26 cellular contexts compared by ENCODE assay signal in the genomic region with DNA sequence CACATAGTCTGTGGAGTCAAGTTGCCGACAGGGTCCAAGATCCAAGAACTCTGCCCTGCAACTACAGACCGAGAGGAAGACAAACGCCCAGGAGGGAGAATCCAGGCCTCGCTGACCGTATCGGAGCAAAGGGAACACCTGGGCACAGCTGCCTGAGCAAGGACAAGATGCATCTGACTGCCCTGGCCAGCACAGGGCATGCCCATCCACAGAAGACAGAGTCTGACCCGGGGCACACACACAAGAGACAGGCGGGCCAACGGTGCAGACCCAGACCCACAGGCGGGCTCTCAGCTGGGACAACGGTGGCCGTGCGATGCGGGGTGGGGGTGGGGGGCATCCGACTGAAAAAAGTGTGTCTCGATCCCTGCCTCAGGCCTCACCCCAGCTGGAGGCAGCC. TPM values are rescaled to one million over a fixed set of nuclear protein-coding genes. Genes with fewer than 3 reads are reported as not detected.
DNase-seq lines count a peak whose midpoint lies in the region; ATAC-seq and TF ChIP-seq lines count a peak whose summit lies in the region.
"Had no signal": no experiment of that assay in that cellular context is flagged by ENCODE, and none has a peak within 500 bp of the region (broad histone marks: within the 10 kb centered on the region; RNA-seq: fewer than 3 reads in every experiment).

No MANE protein-coding gene starts in this region.

- H2BK120ac ChIP-seq in IMR-90 (ENCODE audit: low read depth, low read length) = no peak overlapping the region

- H4K5ac ChIP-seq in IMR-90 (ENCODE audit: low read depth, low read length) = no peak overlapping the region

- H4K20me1 ChIP-seq in IMR-90 (ENCODE audit: insufficient read depth, low read length) (no peaks in the 10 kb centered on the region; the same call in 1 of the 2 replicates), osteoblast (ENCODE audit: insufficient read depth, low read length) (peaks cover 7% of the 10 kb centered on the region)

- H3K4me3 Mint-ChIP-seq in MCF 10A (ENCODE audit: unreplicated experiment) = no peak overlapping the region
- H3K4me3 Mint-ChIP-seq: HFFc6 had no signal

- H3K9ac ChIP-seq in IMR-90 (ENCODE audit: low read depth, low read length) = no peak overlapping the region
- H3K9ac ChIP-seq: GM23248 had no signal

- CTCF ChIA-PET in IMR-90 (lab: Yijun Ruan, JAX) (no interaction called here), MCF 10A (lab: Yijun Ruan, JAX) (no interaction called here)

- no peak overlapping the region for H2BK20ac ChIP-seq in IMR-90 (ENCODE audit: low read depth, low read length)

- H2BK15ac ChIP-seq in IMR-90 (ENCODE audit: low read depth, low read length) = no peak overlapping the region

- no peak overlapping the region for H3K4me3 ChIP-seq in IMR-90 (ENCODE audit: insufficient read depth, low read depth, low read length)
- H3K4me3 ChIP-seq in dorsolateral prefrontal cortex = no peak overlapping the region
- no peak overlapping the region for H3K4me3 ChIP-seq in osteoblast (ENCODE audit: insufficient read depth, low read length)
- H3K4me3 ChIP-seq: GM23248, HAP-1, K562, SJCRH30 had no signal

- ATAC-seq in IMR-90 (ENCODE audit: low read depth) = no peak
- ATAC-seq: HepG2, K562, PC-3, Right ventricle myocardium inferior had no signal

- no peak for TF ChIP-seq POLR2A in IMR-90 (IDR thresholded peaks at IDR 0.05; ENCODE audit: low read depth, low read length)

- dilution Hi-C loops in IMR-90 (cut with HindIII; ENCODE audit: low sequenced_read_pairs, unreplicated experiment) = no loop called here

- no peak overlapping the region for H3K14ac ChIP-seq in IMR-90 (replicated peaks; ENCODE audit: low read depth, low read length)

- H3K36me3 Mint-ChIP-seq in MCF 10A (ENCODE audit: insufficient read depth, unreplicated experiment) = peaks cover 25% of the 10 kb centered on the region

- H3K27ac ChIP-seq in IMR-90 (ENCODE audit: insufficient read depth, low read length) (no peak overlapping the region), dorsolateral prefrontal cortex (peak overlapping the region in 56 of 59 donors; percentile 1 to 98 (median 94)), osteoblast (ENCODE audit: low read depth, low read length) (no peak overlapping the region)
- H3K27ac ChIP-seq: GM23248, SJCRH30 had no signal

- H3K36me3 ChIP-seq in IMR-90 (ENCODE audit: control insufficient read depth, insufficient read depth, low read length) = no peaks in the 10 kb centered on the region; the same call in 1 of the 2 replicates
- no peaks in the 10 kb centered on the region for H3K36me3 ChIP-seq in osteoblast (ENCODE audit: insufficient read depth, low read length)
- H3K36me3 ChIP-seq: HAP-1, SJCRH30 had no signal

- peaks cover 2% of the 10 kb centered on the region for H3K79me2 ChIP-seq in osteoblast (ENCODE audit: insufficient read depth, low read length)

- H3K18ac ChIP-seq in IMR-90 (ENCODE audit: low read depth, low read length) = no peak overlapping the region

- peaks cover 9% of the 10 kb centered on the region for H3K9me3 Mint-ChIP-seq in MCF 10A (ENCODE audit: unreplicated experiment)

- no peaks in the 10 kb centered on the region; the same call in 1 of the 2 replicates for H3K27me3 ChIP-seq in IMR-90 (ENCODE audit: control insufficient read depth, insufficient read depth, low read length)
- no peaks in the 10 kb centered on the region for H3K27me3 ChIP-seq in dorsolateral prefrontal cortex
- H3K27me3 ChIP-seq in osteoblast (ENCODE audit: insufficient read depth, low read length) = no peaks in the 10 kb centered on the region
- H3K27me3 ChIP-seq: SJCRH30 had no signal

- peak overlapping the region; percentile 6 for H2AFZ ChIP-seq in IMR-90 (replicated peaks; ENCODE audit: low read length, poor library complexity)
- no peak overlapping the region for H2AFZ ChIP-seq in osteoblast (ENCODE audit: low read length)
- H2AFZ ChIP-seq: GM23248 had no signal

- no peak overlapping the region for H2AK9ac ChIP-seq in IMR-90 (replicated peaks; ENCODE audit: low read depth, low read length, poor library complexity)

- TF ChIP-seq CTCF in IMR-90 (conservative IDR thresholded peaks at IDR 0.05; ENCODE audit: low read depth, low read length) = no peak
- no peak for TF ChIP-seq CTCF in dorsolateral prefrontal cortex (IDR thresholded peaks at IDR 0.05 in 54 of 56, conservative IDR thresholded peaks at IDR 0.05 in 2 of 56; ENCODE audit: low read depth in 1 of 56, partially characterized antibody in 56 of 56)
- TF ChIP-seq CTCF in osteoblast (IDR thresholded peaks at IDR 0.05; ENCODE audit: extremely low read depth, low read depth, low read length) = no peak
- TF ChIP-seq CTCF in MCF 10A (IDR thresholded peaks at IDR 0.05; ENCODE audit: unreplicated experiment) = no peak

- H4K8ac ChIP-seq in IMR-90 (ENCODE audit: low read depth in 2 of 2, low read length in 2 of 2) = no peak overlapping the region

- H4K91ac ChIP-seq in IMR-90 (ENCODE audit: insufficient read depth, low read depth, low read length) = no peak overlapping the region

- DNase-seq in IMR-90 = no peak
- DNase-seq in dorsolateral prefrontal cortex = no peak
- peak; percentile 44 for DNase-seq in osteoblast (ENCODE audit: insufficient read length, low spot score, missing footprints)
- DNase-seq in NCI-H128 (lab: John Stamatoyannopoulos, UW; ENCODE audit: unreplicated experiment) = no peak
- DNase-seq in NCI-H524 (lab: John Stamatoyannopoulos, UW) = no peak
- no peak for DNase-seq in MCF 10A (ENCODE audit: unreplicated experiment)
- DNase-seq in SK-N-DZ (ENCODE audit: low spot score) = no peak
- DNase-seq: GM23248; HFFc6; Kasumi-1; MV-4-11; NCI-H1105; NCI-H146; NCI-H1930; NCI-H2107; NCI-H524 treated with DMSO at 0.1 percent for 48 hours; NCI-H82; NK-92 treated with Interleukin-12 subunit alpha and Interleukin-12 subunit beta, amount 100 ng/mL, for 24 hours; PC-3; SJCRH30 had no signal

- H2BK5ac ChIP-seq in IMR-90 (ENCODE audit: low read depth, low read length, poor library complexity, severe bottlenecking) = no peak overlapping the region

- 72% methylated on average over 4 of the region's 16 CpGs; no CpG with 5 or more reads in 1 of the 2 experiments for WGBS in IMR-90 (ENCODE audit: extremely low coverage in 2 of 2, insufficient read length in 1 of 2), 2 experiments

- no peaks in the 10 kb centered on the region for H3K27me3 Mint-ChIP-seq in MCF 10A (ENCODE audit: insufficient read depth, unreplicated experiment)

- no peak overlapping the region for H3K4ac ChIP-seq in IMR-90 (ENCODE audit: low read depth, low read length)

- intact Hi-C loops in IMR-90 (cut with micrococcal nuclease) (no loop called here), dorsolateral prefrontal cortex (cut with DNase I) (loop anchor here in 1 of 2 donors (1.0 kb wide), 1 partner anchor 56 kb away; no protein-coding TSS in a partner anchor), MCF 10A (cut with micrococcal nuclease) (no loop called here)

- H3K56ac ChIP-seq in IMR-90 (ENCODE audit: extremely low read depth, insufficient read depth, low read length) = no peak overlapping the region

- H3K4me1 ChIP-seq in IMR-90 (ENCODE audit: control insufficient read depth, insufficient read depth, low read length) (peaks cover 2% of the 10 kb centered on the region; the same call in 1 of the 2 replicates), osteoblast (ENCODE audit: insufficient read depth, low read length) (peaks cover 1% of the 10 kb centered on the region)

- H3K27ac Mint-ChIP-seq in MCF 10A (ENCODE audit: low read depth, unreplicated experiment) = no peak overlapping the region
- H3K27ac Mint-ChIP-seq: HFFc6 had no signal

- H3K9me3 ChIP-seq in IMR-90 (ENCODE audit: control insufficient read depth, insufficient read depth, low read length) = peaks cover 2% of the 10 kb centered on the region
- H3K9me3 ChIP-seq in osteoblast (ENCODE audit: low read depth, low read length) = no peaks in the 10 kb centered on the region

- peaks cover 0 to 7% of the 10 kb centered on the region in 2 experiments; a peak in 2 of 4 replicates for H3K79me1 ChIP-seq in IMR-90 (ENCODE audit: low read depth in 1 of 2, low read length in 2 of 2)

- TF ChIP-seq RAD21 in IMR-90 (IDR thresholded peaks at IDR 0.05; ENCODE audit: low read length) = no peak

- no peak overlapping the region for H3K23ac ChIP-seq in IMR-90 (ENCODE audit: low read depth, low read length)

- in situ Hi-C loops in IMR-90 (cut with MboI; ENCODE audit: low sequenced_read_pairs) = no loop called here

- H2AK5ac ChIP-seq in IMR-90 (ENCODE audit: low read depth, low read length) = no peak overlapping the region

- H3K4me2 ChIP-seq in IMR-90 (ENCODE audit: low read depth, low read length) = no peak overlapping the region
- H3K4me2 ChIP-seq in osteoblast (ENCODE audit: insufficient read depth, low read length) = no peak overlapping the region

- POLR2A ChIA-PET in IMR-90 (lab: Charles Lee; ENCODE audit: unreplicated experiment) (no interaction called here), MCF 10A (lab: Yijun Ruan, JAX) (interaction anchor here (0.6 kb wide), 1 partner anchor 179 kb away, joined by 4 read pairs; no protein-coding TSS in a partner anchor)

- no TSS peak for BruUV-seq in IMR-90 (replicated peaks; lab: Mats Ljungman, UMichigan)
- no TSS peak for BruUV-seq in MCF 10A (replicated peaks; lab: Mats Ljungman, UMichigan)

- peaks cover 2% of the 10 kb centered on the region for H3K4me1 Mint-ChIP-seq in MCF 10A (ENCODE audit: insufficient read depth, unreplicated experiment)

- H3K9me1 ChIP-seq in IMR-90 (ENCODE audit: insufficient read depth, low read length) = no peaks in the 10 kb centered on the region

RNA-seq across cellular contexts. Expression of a gene that starts 6.2 kb away (rescaled TPM):
- total RNA-seq in IMR-90 (2012; rRNA removed) (10.8 and 14.9 TPM in 2 replicates), dorsolateral prefrontal cortex (100 to 1,000 TPM in 68 of 120 experiments, 10 to 100 TPM in 52; 61.9 to 320 (median 103) TPM), osteoblast (8.3 and 9.1 TPM in 2 replicates), MCF 10A (2022) (5.9 and 6.3 TPM in 2 replicates)
- polyA plus RNA-seq in IMR-90 (2012; rRNA removed) = 20.0 and 26.1 TPM in 2 replicates
- 22.2 and 40.3 TPM in 2 replicates for polyA plus RNA-seq in IMR-90 (2012; cell fraction: cytosol; rRNA removed)
- polyA plus RNA-seq in IMR-90 (2012; cell fraction: nucleus; rRNA removed; ENCODE audit: low replicate concordance) = 16.9 and 51.7 TPM in 2 replicates
- polyA plus RNA-seq in SK-N-DZ (2014; cell fraction: cytosol; rRNA removed) = 27.1 and 27.9 TPM in 2 replicates
- 28.9 and 34.3 TPM in 2 replicates for polyA plus RNA-seq in SK-N-DZ (2014; cell fraction: nucleus; rRNA removed)

RNA-seq across cellular contexts. Expression of a gene that starts 24.2 kb away (rescaled TPM):
- 18.6 and 20.6 TPM in 2 replicates for total RNA-seq in IMR-90 (2012; rRNA removed)
- polyA plus RNA-seq in IMR-90 (2012; rRNA removed) = 20.3 and 21.4 TPM in 2 replicates
- polyA plus RNA-seq in IMR-90 (2012; cell fraction: cytosol; rRNA removed) = 15.3 and 16.8 TPM in 2 replicates
- 19.8 and 23.1 TPM in 2 replicates for polyA plus RNA-seq in IMR-90 (2012; cell fraction: nucleus; rRNA removed; ENCODE audit: low replicate concordance)
- total RNA-seq in dorsolateral prefrontal cortex = 10 to 100 TPM; 32.3 to 70.7 (median 49.0) TPM
- 10.1 and 13.8 TPM in 2 replicates for total RNA-seq in osteoblast
- 21.5 and 24.4 TPM in 2 replicates for total RNA-seq in MCF 10A (2022)
- 28.2 and 31.7 TPM in 2 replicates for polyA plus RNA-seq in SK-N-DZ (2014; cell fraction: cytosol; rRNA removed)
- polyA plus RNA-seq in SK-N-DZ (2014; cell fraction: nucleus; rRNA removed) = 31.0 and 45.5 TPM in 2 replicates

RNA-seq across cellular contexts. Expression of a gene that starts 43.1 kb away (rescaled TPM):
- total RNA-seq in IMR-90 (2012; rRNA removed) = 0.83 and 0.90 TPM in 2 replicates
- 2.0 and 2.9 TPM in 2 replicates for polyA plus RNA-seq in IMR-90 (2012; rRNA removed)
- polyA plus RNA-seq in IMR-90 (2012; cell fraction: cytosol; rRNA removed) = 3.7 and 4.9 TPM in 2 replicates
- 8.8 and 25.0 TPM in 2 replicates for polyA plus RNA-seq in IMR-90 (2012; cell fraction: nucleus; rRNA removed; ENCODE audit: low replicate concordance)
- 100 to 1,000 TPM in 107 of 120 experiments, 10 to 100 TPM in 13; 62.5 to 210 (median 123) TPM for total RNA-seq in dorsolateral prefrontal cortex
- 2.9 and 4.4 TPM in 2 replicates for total RNA-seq in osteoblast
- total RNA-seq in MCF 10A (2022) = 1.3 and 4.0 TPM in 2 replicates
- 2.8 and 7.0 TPM in 2 replicates for polyA plus RNA-seq in SK-N-DZ (2014; cell fraction: cytosol; rRNA removed)
- 18.1 and 24.9 TPM in 2 replicates for polyA plus RNA-seq in SK-N-DZ (2014; cell fraction: nucleus; rRNA removed)
- total RNA-seq: HT1080, RPMI7951 had no signal

RNA-seq across cellular contexts. Expression of a gene that starts 44.0 kb away (rescaled TPM):
- total RNA-seq in IMR-90 (2012; rRNA removed) = 65.8 and 98.2 TPM in 2 replicates
- 99.1 and 110 TPM in 2 replicates for polyA plus RNA-seq in IMR-90 (2012; rRNA removed)
- 56.2 and 79.8 TPM in 2 replicates for polyA plus RNA-seq in IMR-90 (2012; cell fraction: cytosol; rRNA removed)
- 92.4 and 155 TPM in 2 replicates for polyA plus RNA-seq in IMR-90 (2012; cell fraction: nucleus; rRNA removed; ENCODE audit: low replicate concordance)
- total RNA-seq in dorsolateral prefrontal cortex = 100 to 1,000 TPM in 7 of 120 experiments, 10 to 100 TPM in 113; 61.0 to 110 (median 83.4) TPM
- 66.2 and 66.3 TPM in 2 replicates for total RNA-seq in osteoblast
- 87.3 and 88.3 TPM in 2 replicates for total RNA-seq in MCF 10A (2022)
- 115 and 129 TPM in 2 replicates for polyA plus RNA-seq in SK-N-DZ (2014; cell fraction: cytosol; rRNA removed)
- polyA plus RNA-seq in SK-N-DZ (2014; cell fraction: nucleus; rRNA removed) = 118 and 168 TPM in 2 replicates

RNA-seq across cellular contexts. Expression of a gene that starts 59.6 kb away (rescaled TPM):
- 21.7 and 21.9 TPM in 2 replicates for total RNA-seq in IMR-90 (2012; rRNA removed)
- 54.5 and 68.0 TPM in 2 replicates for polyA plus RNA-seq in IMR-90 (2012; rRNA removed)
- polyA plus RNA-seq in IMR-90 (2012; cell fraction: cytosol; rRNA removed) = 49.7 and 56.9 TPM in 2 replicates
- polyA plus RNA-seq in IMR-90 (2012; cell fraction: nucleus; rRNA removed; ENCODE audit: low replicate concordance) = 73.6 and 189 TPM in 2 replicates
- total RNA-seq in dorsolateral prefrontal cortex = 100 to 1,000 TPM in 110 of 120 experiments, 10 to 100 TPM in 10; 90.4 to 151 (median 117) TPM
- total RNA-seq in osteoblast = 28.0 and 29.0 TPM in 2 replicates
- 66.8 and 76.2 TPM in 2 replicates for total RNA-seq in MCF 10A (2022)
- 62.0 and 86.2 TPM in 2 replicates for polyA plus RNA-seq in SK-N-DZ (2014; cell fraction: cytosol; rRNA removed)
- 290 and 425 TPM in 2 replicates for polyA plus RNA-seq in SK-N-DZ (2014; cell fraction: nucleus; rRNA removed)

Comparison
In these comparisons a context has a peak if more than half of its experiments do, and no peak if none do; other contexts are left out.
1. H3K27ac ChIP-seq: peak in dorsolateral prefrontal cortex (56 of 59); none in IMR-90 (single experiment) and osteoblast (single experiment).
2. RNA of a gene that starts 43.1 kb away (total RNA-seq): 62.5 to 210 TPM in dorsolateral prefrontal cortex; 2.9 to 4.4 TPM in osteoblast, 1.3 to 4.0 TPM in MCF 10A and 0.83 to 0.90 TPM in IMR-90; every median in the first group is over 10 times any median in the second.